Comparison of ENCODE assay signal across 8 cellular contexts in the genomic region with DNA sequence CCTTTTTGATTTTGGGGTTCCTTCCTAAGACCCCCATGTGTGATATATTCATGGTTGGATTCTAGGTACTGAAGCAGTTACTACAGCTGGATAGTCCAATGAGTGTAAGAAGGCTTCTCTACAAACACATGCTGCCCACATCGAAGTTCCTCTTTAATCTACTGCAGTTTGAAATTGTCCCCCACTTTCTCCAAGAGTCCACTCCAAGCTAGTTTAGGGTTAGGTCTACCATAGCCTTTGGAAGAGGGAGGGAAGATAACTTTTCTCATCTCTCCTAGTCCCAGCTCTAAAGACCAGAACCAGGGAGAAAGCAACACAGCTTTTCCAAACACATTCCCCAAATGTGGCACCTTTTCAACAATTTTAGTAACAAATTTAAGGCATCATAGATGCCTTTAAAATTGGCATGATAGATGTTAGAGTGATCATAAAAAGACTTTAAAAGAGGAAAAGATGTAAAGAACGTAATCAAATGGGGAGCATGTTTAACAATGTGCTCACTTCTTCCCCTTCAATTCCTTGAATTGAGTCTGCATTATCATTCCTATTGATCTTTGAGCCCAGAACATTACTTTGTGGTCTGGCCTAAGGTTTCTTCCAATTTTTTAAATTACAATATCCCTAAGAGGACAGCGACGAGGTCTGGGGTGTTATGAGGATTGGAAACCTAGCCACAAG. TPM values are rescaled to one million over a fixed set of nuclear protein-coding genes. Genes with fewer than 3 reads are reported as not detected.
DNase-seq lines count a peak whose midpoint lies in the region; ATAC-seq, FAIRE-seq and TF ChIP-seq lines count a peak whose summit lies in the region.

No MANE protein-coding gene starts in this region.

- no peak for ATAC-seq in natural killer cell
- ATAC-seq in HG02678 (IDR thresholded peaks at IDR 0.05; ENCODE audit: unreplicated experiment): no peak
- ATAC-seq in GM21529 (IDR thresholded peaks at IDR 0.05; ENCODE audit: unreplicated experiment): no peak

- H3K4me3 ChIP-seq in AG10803 (ENCODE audit: low read length) (peak overlapping the region; percentile 96), KMS-11 (IDR thresholded peaks at IDR 0.05; ENCODE audit: insufficient read depth, low read depth, low read length) (no peak overlapping the region), bronchial epithelial cell (ENCODE audit: low read depth, low read length) (peak overlapping the region; percentile 85)

- H3K27me3 Mint-ChIP-seq in natural killer cell (ENCODE audit: low read depth in 2 of 2): peaks cover 10 to 14% of the 10 kb centered on the region in 2 donors

- peak overlapping the region; percentile 98 to 99 for H3K27ac Mint-ChIP-seq in natural killer cell

- H3K36me3 ChIP-seq in KMS-11 (ENCODE audit: insufficient read depth) (peaks cover 8% of the 10 kb centered on the region; the same call in 1 of the 2 replicates), bronchial epithelial cell (ENCODE audit: control insufficient read depth, insufficient read depth, low read length) (no peaks in the 10 kb centered on the region)

- peaks cover 17% of the 10 kb centered on the region for H3K79me2 ChIP-seq in KMS-11 (ENCODE audit: insufficient read depth, low read depth)

- peaks cover 16% of the 10 kb centered on the region in 2 donors for H3K4me1 Mint-ChIP-seq in natural killer cell

- peak overlapping the region; percentile 99 for H3K4me3 Mint-ChIP-seq in natural killer cell

- no peaks in the 10 kb centered on the region for H4K20me1 ChIP-seq in KMS-11 (ENCODE audit: insufficient read depth)

- TF ChIP-seq CTCF in AG10803 (conservative IDR thresholded peaks at IDR 0.05; ENCODE audit: low read length) (no peak), KMS-11 (conservative IDR thresholded peaks at IDR 0.05; ENCODE audit: low read depth, low read length) (no peak), bronchial epithelial cell (IDR thresholded peaks at IDR 0.05; ENCODE audit: insufficient read depth, low read length, severe bottlenecking) (no peak), natural killer cell (IDR thresholded peaks at IDR 0.05) (no peak)

- H3K27me3 ChIP-seq in KMS-11 (ENCODE audit: insufficient read depth, low read depth) (no peaks in the 10 kb centered on the region), bronchial epithelial cell (ENCODE audit: control insufficient read depth, insufficient read depth, low read length) (no peaks in the 10 kb centered on the region)

- intact Hi-C loops in natural killer cell (cut with micrococcal nuclease): loop anchor here (1.0 to 5.0 kb wide), 4 partner anchors 207 to 1410 kb away; partner anchors contain the start of genes CEP170, CHML, FH and KMO

- peak overlapping the region; percentile 88; the same call in 1 of the 2 replicates for H3K9ac ChIP-seq in KMS-11

- H3K27ac ChIP-seq in KMS-11: peak overlapping the region; percentile 89

- peak overlapping the region; percentile 79 for H2AFZ ChIP-seq in KMS-11 (ENCODE audit: low read depth)

- peaks cover 34% of the 10 kb centered on the region for H3K4me1 ChIP-seq in KMS-11 (ENCODE audit: low read depth, poor library complexity, severe bottlenecking)

- DNase-seq in AG10803 (ENCODE audit: low read depth) (no peak), bronchial epithelial cell (ENCODE audit: low read depth) (no peak), natural killer cell (no peak), AML-193 (lab: John Stamatoyannopoulos, UW) (no peak), KG1 (lab: John Stamatoyannopoulos, UW) (no peak)

- H3K4me2 ChIP-seq in KMS-11: peak overlapping the region; percentile 66

- H3K36me3 Mint-ChIP-seq in natural killer cell: no peaks in the 10 kb centered on the region

- FAIRE-seq in bronchial epithelial cell (lab: Jason Lieb, UNC): no peak

- no peaks in the 10 kb centered on the region for H3K9me3 Mint-ChIP-seq in natural killer cell

RNA-seq across cellular contexts. Expression of gene EXO1, which starts 1.0 kb away (rescaled TPM):
- total RNA-seq in bronchial epithelial cell: 0.53 and 0.90 TPM in 2 replicates
- total RNA-seq in natural killer cell: 1 to 10 TPM; 1.6 to 2.7 (median 1.7) TPM
